In the genomic region with DNA sequence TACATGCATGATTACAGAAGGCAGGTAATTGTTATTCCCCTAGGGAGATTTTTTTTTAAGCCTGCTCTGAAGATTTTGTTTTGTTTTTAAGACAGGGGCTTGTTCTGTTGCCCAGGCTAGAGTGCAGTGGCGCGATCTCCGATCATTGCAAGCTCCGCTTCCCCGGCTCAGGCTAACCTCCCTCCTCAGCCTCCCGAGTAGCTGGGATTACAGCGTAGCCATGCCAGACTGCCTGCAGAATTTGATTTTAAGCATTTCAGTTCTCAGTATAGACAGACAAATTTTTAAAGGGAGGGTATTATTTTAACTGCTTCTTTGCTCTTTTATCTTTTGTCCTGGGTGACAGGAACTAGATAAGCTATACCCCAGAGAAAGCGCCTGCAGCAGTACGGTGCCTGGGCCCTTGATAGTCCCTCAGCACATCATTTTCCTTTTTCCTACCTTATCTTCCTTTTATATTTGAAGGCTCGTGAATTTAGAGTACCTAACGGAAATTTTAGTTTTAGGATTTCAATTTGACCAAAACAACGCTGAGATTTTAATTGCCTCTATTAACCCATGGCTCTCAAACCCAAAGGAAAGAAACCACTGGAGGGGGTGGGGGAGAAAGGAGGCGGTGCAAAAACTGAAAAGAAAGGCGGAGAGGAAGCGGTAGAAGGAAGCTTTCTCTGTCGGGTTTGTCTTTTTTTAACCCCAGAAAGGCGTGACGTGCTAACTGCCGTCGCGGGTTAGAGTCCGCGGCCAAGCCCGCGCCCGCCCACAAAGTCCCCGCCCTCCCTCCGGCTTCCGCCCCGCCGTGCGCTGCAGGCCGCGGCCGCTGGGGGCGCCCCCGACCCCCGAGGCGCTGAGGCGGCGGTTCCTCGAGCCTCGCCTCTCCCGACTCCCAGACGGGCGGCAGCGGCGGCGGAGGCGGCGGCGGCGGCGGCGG, we compare ENCODE assay signal across 1 cellular context.
TF ChIP-seq lines count a peak whose summit lies in the region.

A gene (plus strand): TSS at position 886 of the 928 bp plus-strand sequence. CDS start 329 bp downstream, outside the sequence.

TF ChIP-seq in K562, 482 proteins besides CTCF, POLR2A, EP300 and RAD21 (continued from another document):
- TF ChIP-seq, protein P1, sequence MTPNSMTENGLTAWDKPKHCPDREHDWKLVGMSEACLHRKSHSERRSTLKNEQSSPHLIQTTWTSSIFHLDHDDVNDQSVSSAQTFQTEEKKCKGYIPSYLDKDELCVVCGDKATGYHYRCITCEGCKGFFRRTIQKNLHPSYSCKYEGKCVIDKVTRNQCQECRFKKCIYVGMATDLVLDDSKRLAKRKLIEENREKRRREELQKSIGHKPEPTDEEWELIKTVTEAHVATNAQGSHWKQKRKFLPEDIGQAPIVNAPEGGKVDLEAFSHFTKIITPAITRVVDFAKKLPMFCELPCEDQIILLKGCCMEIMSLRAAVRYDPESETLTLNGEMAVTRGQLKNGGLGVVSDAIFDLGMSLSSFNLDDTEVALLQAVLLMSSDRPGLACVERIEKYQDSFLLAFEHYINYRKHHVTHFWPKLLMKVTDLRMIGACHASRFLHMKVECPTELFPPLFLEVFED (CRISPR knock-in tag; conservative IDR thresholded peaks at IDR 0.05): no peak
- TF ChIP-seq, protein P2, sequence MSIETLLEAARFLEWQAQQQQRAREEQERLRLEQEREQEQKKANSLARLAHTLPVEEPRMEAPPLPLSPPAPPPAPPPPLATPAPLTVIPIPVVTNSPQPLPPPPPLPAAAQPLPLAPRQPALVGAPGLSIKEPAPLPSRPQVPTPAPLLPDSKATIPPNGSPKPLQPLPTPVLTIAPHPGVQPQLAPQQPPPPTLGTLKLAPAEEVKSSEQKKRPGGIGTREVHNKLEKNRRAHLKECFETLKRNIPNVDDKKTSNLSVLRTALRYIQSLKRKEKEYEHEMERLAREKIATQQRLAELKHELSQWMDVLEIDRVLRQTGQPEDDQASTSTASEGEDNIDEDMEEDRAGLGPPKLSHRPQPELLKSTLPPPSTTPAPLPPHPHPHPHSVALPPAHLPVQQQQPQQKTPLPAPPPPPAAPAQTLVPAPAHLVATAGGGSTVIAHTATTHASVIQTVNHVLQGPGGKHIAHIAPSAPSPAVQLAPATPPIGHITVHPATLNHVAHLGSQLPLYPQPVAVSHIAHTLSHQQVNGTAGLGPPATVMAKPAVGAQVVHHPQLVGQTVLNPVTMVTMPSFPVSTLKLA (conservative IDR thresholded peaks at IDR 0.05): 0 out of 4 replicates have a peak, but pooled peaks of 1 of the 2 experiments have one; percentile 10
- TF ChIP-seq, protein P3, sequence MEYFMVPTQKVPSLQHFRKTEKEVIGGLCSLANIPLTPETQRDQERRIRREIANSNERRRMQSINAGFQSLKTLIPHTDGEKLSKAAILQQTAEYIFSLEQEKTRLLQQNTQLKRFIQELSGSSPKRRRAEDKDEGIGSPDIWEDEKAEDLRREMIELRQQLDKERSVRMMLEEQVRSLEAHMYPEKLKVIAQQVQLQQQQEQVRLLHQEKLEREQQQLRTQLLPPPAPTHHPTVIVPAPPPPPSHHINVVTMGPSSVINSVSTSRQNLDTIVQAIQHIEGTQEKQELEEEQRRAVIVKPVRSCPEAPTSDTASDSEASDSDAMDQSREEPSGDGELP (CRISPR knock-in tag; IDR thresholded peaks at IDR 0.05; ENCODE audit: borderline replicate concordance): no peak
- TF ChIP-seq, protein P4, sequence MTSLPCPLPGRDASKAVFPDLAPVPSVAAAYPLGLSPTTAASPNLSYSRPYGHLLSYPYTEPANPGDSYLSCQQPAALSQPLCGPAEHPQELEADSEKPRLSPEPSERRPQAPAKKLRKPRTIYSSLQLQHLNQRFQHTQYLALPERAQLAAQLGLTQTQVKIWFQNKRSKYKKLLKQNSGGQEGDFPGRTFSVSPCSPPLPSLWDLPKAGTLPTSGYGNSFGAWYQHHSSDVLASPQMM (CRISPR knock-in tag; IDR thresholded peaks at IDR 0.05): no peak
- no peak for TF ChIP-seq RBM15 (IDR thresholded peaks at IDR 0.05; ENCODE audit: insufficient read depth, low read length)
- TF ChIP-seq, protein P5, sequence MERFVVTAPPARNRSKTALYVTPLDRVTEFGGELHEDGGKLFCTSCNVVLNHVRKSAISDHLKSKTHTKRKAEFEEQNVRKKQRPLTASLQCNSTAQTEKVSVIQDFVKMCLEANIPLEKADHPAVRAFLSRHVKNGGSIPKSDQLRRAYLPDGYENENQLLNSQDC (CRISPR knock-in tag; IDR thresholded peaks at IDR 0.05): peak; percentile 11; the same call in 1 of the 2 replicates
- TF ChIP-seq, protein P6, sequence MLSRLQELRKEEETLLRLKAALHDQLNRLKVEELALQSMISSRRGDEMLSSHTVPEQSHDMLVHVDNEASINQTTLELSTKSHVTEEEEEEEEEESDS (CRISPR knock-in tag; IDR thresholded peaks at IDR 0.05): no peak
- peak; percentile 27; the same call in 1 of the 2 replicates for TF ChIP-seq ZNF589 (CRISPR knock-in tag; IDR thresholded peaks at IDR 0.05; ENCODE audit: low read depth)
- TF ChIP-seq ZNF282 (CRISPR knock-in tag; IDR thresholded peaks at IDR 0.05): no peak
- TF ChIP-seq NR4A1 (CRISPR knock-in tag; IDR thresholded peaks at IDR 0.05): no peak
- TF ChIP-seq NR4A1 (tag; IDR thresholded peaks at IDR 0.05): no peak
- TF ChIP-seq, protein P7, sequence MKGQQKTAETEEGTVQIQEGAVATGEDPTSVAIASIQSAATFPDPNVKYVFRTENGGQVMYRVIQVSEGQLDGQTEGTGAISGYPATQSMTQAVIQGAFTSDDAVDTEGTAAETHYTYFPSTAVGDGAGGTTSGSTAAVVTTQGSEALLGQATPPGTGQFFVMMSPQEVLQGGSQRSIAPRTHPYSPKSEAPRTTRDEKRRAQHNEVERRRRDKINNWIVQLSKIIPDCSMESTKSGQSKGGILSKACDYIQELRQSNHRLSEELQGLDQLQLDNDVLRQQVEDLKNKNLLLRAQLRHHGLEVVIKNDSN (CRISPR knock-in tag; IDR thresholded peaks at IDR 0.05): no peak
- TF ChIP-seq, protein P8, sequence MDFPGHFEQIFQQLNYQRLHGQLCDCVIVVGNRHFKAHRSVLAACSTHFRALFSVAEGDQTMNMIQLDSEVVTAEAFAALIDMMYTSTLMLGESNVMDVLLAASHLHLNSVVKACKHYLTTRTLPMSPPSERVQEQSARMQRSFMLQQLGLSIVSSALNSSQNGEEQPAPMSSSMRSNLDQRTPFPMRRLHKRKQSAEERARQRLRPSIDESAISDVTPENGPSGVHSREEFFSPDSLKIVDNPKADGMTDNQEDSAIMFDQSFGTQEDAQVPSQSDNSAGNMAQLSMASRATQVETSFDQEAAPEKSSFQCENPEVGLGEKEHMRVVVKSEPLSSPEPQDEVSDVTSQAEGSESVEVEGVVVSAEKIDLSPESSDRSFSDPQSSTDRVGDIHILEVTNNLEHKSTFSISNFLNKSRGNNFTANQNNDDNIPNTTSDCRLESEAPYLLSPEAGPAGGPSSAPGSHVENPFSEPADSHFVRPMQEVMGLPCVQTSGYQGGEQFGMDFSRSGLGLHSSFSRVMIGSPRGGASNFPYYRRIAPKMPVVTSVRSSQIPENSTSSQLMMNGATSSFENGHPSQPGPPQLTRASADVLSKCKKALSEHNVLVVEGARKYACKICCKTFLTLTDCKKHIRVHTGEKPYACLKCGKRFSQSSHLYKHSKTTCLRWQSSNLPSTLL (IDR thresholded peaks at IDR 0.05): no peak
- no peak for TF ChIP-seq ZNF699 (CRISPR knock-in tag; IDR thresholded peaks at IDR 0.05; ENCODE audit: insufficient replicate concordance)
- no peak for TF ChIP-seq ZNF41 (CRISPR knock-in tag; conservative IDR thresholded peaks at IDR 0.05)
- no peak for TF ChIP-seq ZNF778 (CRISPR knock-in tag; IDR thresholded peaks at IDR 0.05)
- TF ChIP-seq ZNF668 (CRISPR knock-in tag; IDR thresholded peaks at IDR 0.05): no peak
- TF ChIP-seq SRSF7 (optimal IDR thresholded peaks at IDR 0.05; ENCODE audit: low read depth, low read length): no peak
- TF ChIP-seq, protein P9, sequence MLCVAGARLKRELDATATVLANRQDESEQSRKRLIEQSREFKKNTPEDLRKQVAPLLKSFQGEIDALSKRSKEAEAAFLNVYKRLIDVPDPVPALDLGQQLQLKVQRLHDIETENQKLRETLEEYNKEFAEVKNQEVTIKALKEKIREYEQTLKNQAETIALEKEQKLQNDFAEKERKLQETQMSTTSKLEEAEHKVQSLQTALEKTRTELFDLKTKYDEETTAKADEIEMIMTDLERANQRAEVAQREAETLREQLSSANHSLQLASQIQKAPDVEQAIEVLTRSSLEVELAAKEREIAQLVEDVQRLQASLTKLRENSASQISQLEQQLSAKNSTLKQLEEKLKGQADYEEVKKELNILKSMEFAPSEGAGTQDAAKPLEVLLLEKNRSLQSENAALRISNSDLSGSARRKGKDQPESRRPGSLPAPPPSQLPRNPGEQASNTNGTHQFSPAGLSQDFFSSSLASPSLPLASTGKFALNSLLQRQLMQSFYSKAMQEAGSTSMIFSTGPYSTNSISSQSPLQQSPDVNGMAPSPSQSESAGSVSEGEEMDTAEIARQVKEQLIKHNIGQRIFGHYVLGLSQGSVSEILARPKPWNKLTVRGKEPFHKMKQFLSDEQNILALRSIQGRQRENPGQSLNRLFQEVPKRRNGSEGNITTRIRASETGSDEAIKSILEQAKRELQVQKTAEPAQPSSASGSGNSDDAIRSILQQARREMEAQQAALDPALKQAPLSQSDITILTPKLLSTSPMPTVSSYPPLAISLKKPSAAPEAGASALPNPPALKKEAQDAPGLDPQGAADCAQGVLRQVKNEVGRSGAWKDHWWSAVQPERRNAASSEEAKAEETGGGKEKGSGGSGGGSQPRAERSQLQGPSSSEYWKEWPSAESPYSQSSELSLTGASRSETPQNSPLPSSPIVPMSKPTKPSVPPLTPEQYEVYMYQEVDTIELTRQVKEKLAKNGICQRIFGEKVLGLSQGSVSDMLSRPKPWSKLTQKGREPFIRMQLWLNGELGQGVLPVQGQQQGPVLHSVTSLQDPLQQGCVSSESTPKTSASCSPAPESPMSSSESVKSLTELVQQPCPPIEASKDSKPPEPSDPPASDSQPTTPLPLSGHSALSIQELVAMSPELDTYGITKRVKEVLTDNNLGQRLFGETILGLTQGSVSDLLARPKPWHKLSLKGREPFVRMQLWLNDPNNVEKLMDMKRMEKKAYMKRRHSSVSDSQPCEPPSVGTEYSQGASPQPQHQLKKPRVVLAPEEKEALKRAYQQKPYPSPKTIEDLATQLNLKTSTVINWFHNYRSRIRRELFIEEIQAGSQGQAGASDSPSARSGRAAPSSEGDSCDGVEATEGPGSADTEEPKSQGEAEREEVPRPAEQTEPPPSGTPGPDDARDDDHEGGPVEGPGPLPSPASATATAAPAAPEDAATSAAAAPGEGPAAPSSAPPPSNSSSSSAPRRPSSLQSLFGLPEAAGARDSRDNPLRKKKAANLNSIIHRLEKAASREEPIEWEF (CRISPR knock-in tag; IDR thresholded peaks at IDR 0.05): peak; percentile 45; the same call in 1 of the 2 replicates
- no peak for TF ChIP-seq ZNF232 (CRISPR knock-in tag; IDR thresholded peaks at IDR 0.05)
- TF ChIP-seq MAFK (IDR thresholded peaks at IDR 0.05; ENCODE audit: low read length): no peak
- TF ChIP-seq TGIF2 (CRISPR knock-in tag; IDR thresholded peaks at IDR 0.05): no peak
